31 cellular contexts compared by ENCODE assay signal in genomic region chr12:88706286-88706685, GRCh38.
"Had no signal": no experiment of that assay in that cellular context is flagged by ENCODE, and none has a peak within 500 bp of the region (broad histone marks: within the 10 kb centered on the region; RNA-seq: fewer than 3 reads in every experiment).

No MANE protein-coding gene starts in this region.

- H3K27me3 Mint-ChIP-seq: activated B cell treated with CpG ODN at 0.5 μM for 24 hours; activated naive CD8-positive, alpha-beta T cell treated with anti-CD3 and anti-CD28 coated beads for 36 hours; brain; effector memory CD8-positive, alpha-beta T cell; naive B cell; stimulated activated naive CD8-positive, alpha-beta T cell treated with anti-CD3 and anti-CD28 coated beads, Interleukin-15, Interleukin-2, amounts not matched to agents 100 ng/mL and 50 ng/mL, for 24 hours had no signal

- H3K4me1 Mint-ChIP-seq: activated B cell treated with CpG ODN at 0.5 μM for 24 hours; activated naive CD8-positive, alpha-beta T cell treated with anti-CD3 and anti-CD28 coated beads for 36 hours; brain; mesothelial cell of epicardium; naive B cell had no signal

- ATAC-seq: activated CD8-positive, alpha-beta T cell treated with anti-CD3 and anti-CD28 coated beads, Interleukin-2, amount 10 ng/mL, durations not matched to agents 7 days and 5 days; effector memory CD8-positive, alpha-beta T cell; esophagus mucosa; left cardiac atrium; left ventricle myocardium superior; pancreas; sciatic nerve had no signal

- H3K9me3 ChIP-seq: pancreas, prostate gland had no signal

- DNase-seq: activated B cell treated with CpG ODN at 0.5 μM for 24 hours; activated CD8-positive, alpha-beta T cell treated with anti-CD3 and anti-CD28 coated beads, Interleukin-2, amount 10 ng/mL, durations not matched to agents 7 days and 5 days; activated effector memory CD4-positive, alpha-beta T cell treated with anti-CD3 and anti-CD28 coated beads, Interleukin-2, amount 50 U/mL, for 16 hours; activated naive CD4-positive, alpha-beta T cell treated with anti-CD3 and anti-CD28 coated beads for 36 hours; activated naive CD8-positive, alpha-beta T cell treated with anti-CD3 and anti-CD28 coated beads for 36 hours; adrenal gland; aorta; effector memory CD8-positive, alpha-beta T cell; head of caudate nucleus; hippocampal formation; left cardiac atrium; left ventricle myocardium superior; naive B cell; pancreas; retina; stimulated activated CD4-positive, alpha-beta T cell treated with anti-CD3 and anti-CD28 coated beads, Interleukin-12 subunit alpha, Interleukin-12 subunit beta, amount 100 ng/mL, for 4 hours; stimulated activated CD4-positive, alpha-beta T cell treated with anti-CD3 and anti-CD28 coated beads, Interleukin-4, amount 100 ng/mL, for 1 hour; T-helper 1 cell; trophoblast cell; uterus had no signal

- FAIRE-seq: keratinocyte, pancreas had no signal

- H3K4me3 Mint-ChIP-seq: activated B cell treated with CpG ODN at 0.5 μM for 24 hours; activated CD8-positive, alpha-beta T cell treated with anti-CD3 and anti-CD28 coated beads, Interleukin-2, amount 10 ng/mL, durations not matched to agents 7 days and 5 days; activated naive CD4-positive, alpha-beta T cell treated with anti-CD3 and anti-CD28 coated beads for 36 hours; activated naive CD8-positive, alpha-beta T cell treated with anti-CD3 and anti-CD28 coated beads for 36 hours; brain; effector memory CD8-positive, alpha-beta T cell; mesothelial cell of epicardium; naive B cell; stimulated activated naive CD8-positive, alpha-beta T cell treated with anti-CD3 and anti-CD28 coated beads, Interleukin-15, Interleukin-2, amounts not matched to agents 100 ng/mL and 50 ng/mL, for 24 hours; T-helper 2 cell treated with Interferon-gamma antibody and Interleukin-4, amounts not matched to agents 5 μg/mL and 100 μg/mL, for 36 hours had no signal

- H3K27ac Mint-ChIP-seq: activated B cell treated with CpG ODN at 0.5 μM for 24 hours; activated CD8-positive, alpha-beta T cell treated with anti-CD3 and anti-CD28 coated beads, Interleukin-2, amount 10 ng/mL, durations not matched to agents 7 days and 5 days; activated naive CD4-positive, alpha-beta T cell treated with anti-CD3 and anti-CD28 coated beads for 36 hours; activated naive CD8-positive, alpha-beta T cell treated with anti-CD3 and anti-CD28 coated beads for 36 hours; brain; effector memory CD8-positive, alpha-beta T cell; mesothelial cell of epicardium; naive B cell; stimulated activated naive CD8-positive, alpha-beta T cell treated with anti-CD3 and anti-CD28 coated beads, Interleukin-15, Interleukin-2, amounts not matched to agents 100 ng/mL and 50 ng/mL, for 24 hours; T-helper 2 cell treated with Interferon-gamma antibody and Interleukin-4, amounts not matched to agents 5 μg/mL and 100 μg/mL, for 36 hours had no signal

- H3K27ac ChIP-seq: adrenal gland, coronary artery, pancreas, prostate gland, skin epidermis, thoracic aorta, uterus had no signal

- H3K4me1 ChIP-seq: adrenal gland, pancreas, prostate gland, uterus had no signal

- H3K4me3 ChIP-seq: adrenal gland, coronary artery, pancreas, prostate gland, skin epidermis, thoracic aorta, uterus had no signal

- H3K36me3 ChIP-seq: adrenal gland, pancreas, prostate gland, thoracic aorta, uterus had no signal

- H3K27me3 ChIP-seq: adrenal gland, pancreas, uterus had no signal

- H3K36me3 Mint-ChIP-seq: activated naive CD8-positive, alpha-beta T cell treated with anti-CD3 and anti-CD28 coated beads for 36 hours; brain; naive B cell had no signal
